8 cellular contexts compared by ENCODE assay signal in the genomic region with DNA sequence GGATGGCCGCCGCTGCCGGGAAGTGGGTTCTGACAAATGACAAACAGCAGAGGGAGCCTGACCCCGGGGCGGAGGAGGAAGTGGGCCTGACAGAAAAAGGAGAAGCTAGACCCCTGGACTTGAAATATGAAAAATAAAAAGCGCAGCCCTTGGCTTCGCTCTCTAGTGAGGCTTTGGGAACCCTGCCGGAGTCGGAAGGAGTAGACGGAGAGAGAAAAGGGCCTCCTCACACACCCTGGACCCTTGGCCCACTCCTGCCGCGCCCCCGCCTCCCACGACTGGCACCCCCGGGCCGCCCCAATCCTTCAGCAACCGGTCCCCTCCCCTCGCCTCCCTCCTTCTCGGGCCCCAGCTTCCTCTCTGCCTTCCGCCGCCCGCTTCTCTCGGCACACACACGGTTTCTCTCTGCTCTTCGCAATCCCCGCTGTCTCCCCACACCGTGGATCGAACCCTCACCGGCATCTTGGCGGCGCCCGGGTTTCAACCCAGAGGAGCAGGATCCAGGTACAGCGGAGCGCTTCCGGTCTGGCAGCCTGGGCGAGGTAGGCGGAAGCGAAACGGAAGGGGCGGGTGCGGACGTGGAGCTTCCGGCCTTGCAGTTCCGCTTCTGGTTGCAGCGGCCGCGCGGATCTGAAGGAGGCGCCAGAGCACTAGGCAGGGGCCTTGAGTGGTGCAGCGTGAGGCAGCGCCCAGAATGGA. TPM values are rescaled to one million over a fixed set of nuclear protein-coding genes. Genes with fewer than 3 reads are reported as not detected.
DNase-seq lines count a peak whose midpoint lies in the region; ATAC-seq and TF ChIP-seq lines count a peak whose summit lies in the region.

A gene (minus strand): TSS at position 539 of the 699 bp plus-strand sequence. CDS start 77 bp downstream, at position 462.

- WGBS in gastroesophageal sphincter (ENCODE audit: low coverage in 1 of 2), 2 donors: 1 to 2% methylated on average over 10 to 34 of the region's 51 CpGs

- peaks cover 39% of the 10 kb centered on the region for H3K4me1 Mint-ChIP-seq in HFFc6 (ENCODE audit: low read depth)
- peaks cover 51% of the 10 kb centered on the region for H3K4me1 Mint-ChIP-seq in activated naive CD4-positive, alpha-beta T cell treated with anti-CD3 and anti-CD28 coated beads, Interleukin-2, amount 10 ng/mL, durations not matched to agents 7 days and 5 days

- H3K27ac Mint-ChIP-seq in HFFc6: peak within 1 kb of the TSS; percentile 99
- peak within 1 kb of the TSS; percentile 99 for H3K27ac Mint-ChIP-seq in activated naive CD4-positive, alpha-beta T cell treated with anti-CD3 and anti-CD28 coated beads, Interleukin-2, amount 10 ng/mL, durations not matched to agents 7 days and 5 days

- CTCF ChIA-PET in activated naive CD4-positive, alpha-beta T cell treated with anti-CD3 and anti-CD28 coated beads, Interleukin-2, amount 10 ng/mL, durations not matched to agents 7 days and 5 days (lab: Charles Lee): interaction anchor here (0.5 to 4.2 kb wide), 24 partner anchors 9 to 438 kb away, joined by 3 to 50 read pairs (median 4); a partner anchor contains a TSS

- H3K36me3 Mint-ChIP-seq in HFFc6 (ENCODE audit: low read depth): peaks cover 29% of the 10 kb centered on the region
- H3K36me3 Mint-ChIP-seq in activated naive CD4-positive, alpha-beta T cell treated with anti-CD3 and anti-CD28 coated beads, Interleukin-2, amount 10 ng/mL, durations not matched to agents 7 days and 5 days: peaks cover 38% of the 10 kb centered on the region

- no peak for TF ChIP-seq EP300 in gastroesophageal sphincter (IDR thresholded peaks at IDR 0.05)

- peaks cover 2% of the 10 kb centered on the region; the same call in 1 of the 2 replicates for H3K27me3 Mint-ChIP-seq in HFFc6 (ENCODE audit: insufficient read depth)
- H3K27me3 Mint-ChIP-seq in activated naive CD4-positive, alpha-beta T cell treated with anti-CD3 and anti-CD28 coated beads, Interleukin-2, amount 10 ng/mL, durations not matched to agents 7 days and 5 days: no peaks in the 10 kb centered on the region

- peaks cover 0 to 38% (median 17%) of the 10 kb centered on the region in 3 donors for H3K4me1 ChIP-seq in gastroesophageal sphincter

- H3K4me3 ChIP-seq in GM08714 (ENCODE audit: low read length) (peak within 1 kb of the TSS; percentile 92), gastroesophageal sphincter (peak within 1 kb of the TSS; percentile 65 to 76)

- peak within 1 kb of the TSS; percentile 98 for H3K4me3 Mint-ChIP-seq in HFFc6
- peak within 1 kb of the TSS; percentile 99 for H3K4me3 Mint-ChIP-seq in activated naive CD4-positive, alpha-beta T cell treated with anti-CD3 and anti-CD28 coated beads, Interleukin-2, amount 10 ng/mL, durations not matched to agents 7 days and 5 days

- H3K9me3 ChIP-seq in gastroesophageal sphincter: no peaks in the 10 kb centered on the region

- peak; percentile 78 for TF ChIP-seq CTCF in HFFc6 (IDR thresholded peaks at IDR 0.05)
- peak; percentile 67 to 92 (median 90) for TF ChIP-seq CTCF in gastroesophageal sphincter (IDR thresholded peaks at IDR 0.05)

- DNase-seq in HFFc6 (peak; percentile 90), NAMALWA (ENCODE audit: low spot score) (peak; percentile 96), SK-N-DZ (ENCODE audit: low spot score) (peak; percentile 94), non-pigmented ciliary epithelial cell (ENCODE audit: low read depth) (peak; percentile 70), superior temporal gyrus (ENCODE audit: extremely low spot score) (peak; percentile 97)
- peak; percentile 98 for DNase-seq in activated naive CD4-positive, alpha-beta T cell treated with anti-CD3 and anti-CD28 coated beads, Interleukin-2, amount 10 ng/mL, durations not matched to agents 7 days and 5 days

- TF ChIP-seq POLR2A in gastroesophageal sphincter (IDR thresholded peaks at IDR 0.05): peak; percentile 29 to 38

- peak; percentile 99 for ATAC-seq in gastroesophageal sphincter

- no peaks in the 10 kb centered on the region for H3K9me3 Mint-ChIP-seq in HFFc6
- H3K9me3 Mint-ChIP-seq in activated naive CD4-positive, alpha-beta T cell treated with anti-CD3 and anti-CD28 coated beads, Interleukin-2, amount 10 ng/mL, durations not matched to agents 7 days and 5 days: no peaks in the 10 kb centered on the region

- no peaks in the 10 kb centered on the region for H3K27me3 ChIP-seq in gastroesophageal sphincter

- H3K27ac ChIP-seq in gastroesophageal sphincter: peak within 1 kb of the TSS; percentile 78 to 95 (median 91)

- H3K36me3 ChIP-seq in gastroesophageal sphincter: peaks cover 0 to 46% of the 10 kb centered on the region in 2 donors

RNA-seq across cellular contexts. Expression of the gene that starts here (rescaled TPM):
- 100 to 1,000 TPM; 301 to 338 (median 317) TPM for total RNA-seq in HFFc6 (2021; fragmentation: NEBNext Ultra II Directional; extraction: Animal tissue kit (Norgen Biotek cat#: 25700))
- 401 and 432 TPM in 2 replicates for polyA plus RNA-seq in SK-N-DZ (2014; cell fraction: cytosol; rRNA removed)
- 213 and 442 TPM in 2 replicates for polyA plus RNA-seq in SK-N-DZ (2014; cell fraction: nucleus; rRNA removed)
- total RNA-seq in gastroesophageal sphincter: 100 to 1,000 TPM; 147 to 333 (median 310) TPM

Comparison
In these comparisons a context has a peak if more than half of its experiments do, and no peak if none do; other contexts are left out.
1. Peak in every context shown above with its lines: DNase-seq, ATAC-seq, H3K4me3 ChIP-seq and H3K27ac ChIP-seq.